In the genomic region with DNA sequence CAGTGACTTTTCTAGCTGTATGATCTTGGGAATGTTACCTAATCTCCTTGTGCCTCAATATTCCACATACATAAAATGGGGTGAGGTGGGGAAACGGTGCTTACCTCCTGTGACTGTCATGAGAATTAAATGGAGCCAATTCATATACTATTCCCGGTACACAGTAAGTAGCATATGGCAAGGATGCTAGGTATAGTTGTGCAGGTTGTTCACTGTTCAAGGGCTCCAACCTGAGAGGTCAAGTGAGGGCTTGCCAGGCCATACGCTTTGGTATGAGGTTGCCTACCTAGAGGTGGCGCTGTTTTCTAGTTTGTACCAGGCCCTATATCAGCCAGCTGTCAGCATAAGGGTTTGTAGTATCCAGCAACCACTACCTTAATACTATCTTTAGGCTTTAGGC, we compare ENCODE assay signal across 8 cellular contexts. TPM values are rescaled to one million over a fixed set of nuclear protein-coding genes. Genes with fewer than 3 reads are reported as not detected.
DNase-seq lines count a peak whose midpoint lies in the region; ATAC-seq and FAIRE-seq lines count a peak whose summit lies in the region.

No MANE protein-coding gene starts in this region.

- no peaks in the 10 kb centered on the region for H3K9me3 ChIP-seq in small intestine (ENCODE audit: control insufficient read depth, low read depth)

- WGBS in small intestine, 3 donors = 60 to 67% (median 65%) methylated on average over 4 of the region's 4 CpGs

- ATAC-seq in GM21390 (IDR thresholded peaks at IDR 0.05; ENCODE audit: unreplicated experiment) = no peak

- H3K27ac ChIP-seq in small intestine (ENCODE audit: low read depth in 1 of 2, low read length in 1 of 2) (no peak overlapping the region), caudate nucleus (ENCODE audit: low read depth, low read length) (no peak overlapping the region)

- peak; percentile 26 for DNase-seq in SKM-1 (lab: John Stamatoyannopoulos, UW; ENCODE audit: unreplicated experiment)
- DNase-seq in SKM-1 treated with dmso at 0.1 percent for 144 hours (lab: John Stamatoyannopoulos, UW; ENCODE audit: unreplicated experiment) = no peak
- DNase-seq in NCI-H69 (lab: John Stamatoyannopoulos, UW) = peak; percentile 24
- peak; percentile 23 to 54 for DNase-seq in dermis microvascular lymphatic vessel endothelial cell (ENCODE audit: low read depth in 2 of 2)
- DNase-seq in small intestine = peak; percentile 57
- no peak for DNase-seq in caudate nucleus (lab: John Stamatoyannopoulos, UW)
- DNase-seq in DMS79 (lab: John Stamatoyannopoulos, UW) = no peak

- FAIRE-seq in small intestine (lab: Jason Lieb, UNC) = no peak

- peaks cover 9 to 13% of the 10 kb centered on the region in 2 donors for H3K4me1 ChIP-seq in small intestine (ENCODE audit: control insufficient read depth in 2 of 2, insufficient read depth in 1 of 2, low read depth in 1 of 2, low read length in 1 of 2)

- H3K36me3 ChIP-seq in small intestine (ENCODE audit: control insufficient read depth in 2 of 2, insufficient read depth in 2 of 2, low read length in 2 of 2) = no peaks in the 10 kb centered on the region

- no peaks in the 10 kb centered on the region for H3K27me3 ChIP-seq in small intestine (ENCODE audit: control insufficient read depth in 2 of 2, insufficient read depth in 2 of 2, low read length in 2 of 2)

- no peak overlapping the region for H3K4me3 ChIP-seq in small intestine (ENCODE audit: low read depth in 1 of 2, low read length in 2 of 2)

RNA-seq across cellular contexts. Expression of a gene that starts 3.6 kb away (rescaled TPM):
- total RNA-seq in dermis microvascular lymphatic vessel endothelial cell = 5.7 and 6.2 TPM in 2 replicates
- 1 to 10 TPM; 4.0 to 5.9 (median 5.4) TPM for polyA plus RNA-seq in small intestine

RNA-seq across cellular contexts. Expression of a gene that starts 59.8 kb away (rescaled TPM):
- total RNA-seq in dermis microvascular lymphatic vessel endothelial cell = 1.6 and 1.8 TPM in 2 replicates
- polyA plus RNA-seq in small intestine = 10 to 100 TPM; 12.8 to 29.7 (median 21.3) TPM

Comparison
In these comparisons a context has a peak if more than half of its experiments do, and no peak if none do; other contexts are left out.
1. DNase-seq: peak in SKM-1 (single experiment), NCI-H69 (single experiment), dermis microvascular lymphatic vessel endothelial cell (2 of 2) and small intestine (single experiment); none in SKM-1 treated with dmso at 0.1 percent for 144 hours (single experiment), caudate nucleus (0 of 61) and DMS79 (single experiment).